ENCODE assay signal across 8 cellular contexts in the genomic region with DNA sequence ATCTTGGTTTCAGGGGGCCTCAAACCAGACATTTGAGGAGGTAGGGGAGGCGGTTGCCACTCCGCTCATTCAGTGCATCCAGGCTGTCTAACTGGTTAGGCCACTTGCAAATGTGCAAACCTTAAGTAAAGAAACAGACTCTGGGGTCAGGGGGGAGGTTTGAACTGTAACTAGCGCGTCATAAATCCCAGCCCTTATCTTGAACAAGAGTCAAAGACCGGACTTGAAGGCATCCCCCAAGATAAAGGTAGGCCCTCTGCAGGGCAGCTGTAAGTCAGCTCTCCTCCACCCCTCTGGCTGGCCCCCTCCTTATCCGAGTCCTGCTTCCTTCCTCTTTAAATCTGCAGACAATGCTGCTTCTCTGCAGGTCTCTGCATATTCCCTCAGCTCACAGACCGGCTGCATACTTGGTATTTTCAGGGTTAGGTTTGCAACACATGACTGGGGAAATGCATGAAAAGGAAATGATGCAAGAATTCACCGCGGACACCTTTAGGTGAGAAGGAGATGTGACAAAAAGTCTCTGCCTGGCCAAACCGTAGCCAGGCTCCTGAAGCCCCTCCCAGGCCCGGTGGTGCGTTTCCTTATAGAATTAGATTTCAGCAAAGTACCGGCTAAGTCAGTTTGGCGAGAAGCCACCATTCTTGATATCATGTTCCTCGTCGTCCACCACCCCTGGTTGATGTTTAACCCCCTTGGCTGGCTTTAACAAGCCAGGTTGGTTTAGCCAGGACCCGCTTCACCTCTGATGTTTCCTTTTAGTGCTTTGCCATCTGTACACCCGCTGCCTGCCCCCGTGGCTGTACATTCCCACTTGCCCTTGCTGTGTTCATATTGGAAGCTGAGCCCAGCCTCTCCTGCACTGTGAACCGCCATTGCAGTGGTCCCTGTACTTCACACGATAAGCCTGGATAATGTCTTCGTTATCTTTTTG. TPM values are rescaled to one million over a fixed set of nuclear protein-coding genes. Genes with fewer than 3 reads are reported as not detected.
DNase-seq lines count a peak whose midpoint lies in the region; ATAC-seq, FAIRE-seq and TF ChIP-seq lines count a peak whose summit lies in the region.
"Not testable (repeated sequence)": the region's sequence is repeated elsewhere in the genome, so short reads cannot be mapped to it uniquely, and the experiment has no call there.

No MANE protein-coding gene starts in this region.

- not testable (repeated sequence) for H3K4me2 ChIP-seq in IMR-90 (ENCODE audit: low read depth, low read length)

- H3K9me3 ChIP-seq in CD8-positive, alpha-beta memory T cell (ENCODE audit: low read length); IMR-90 (ENCODE audit: control insufficient read depth, insufficient read depth, low read length); lung (ENCODE audit: control insufficient read depth in 2 of 2, insufficient read depth in 1 of 2, low read length in 1 of 2); small intestine (ENCODE audit: control insufficient read depth, low read depth): not testable (repeated sequence)

- not testable (repeated sequence) for H4K91ac ChIP-seq in IMR-90 (ENCODE audit: insufficient read depth, low read depth, low read length)

- peak overlapping the region; percentile 30; the same call in 1 of the 2 replicates for H2BK20ac ChIP-seq in IMR-90 (ENCODE audit: low read depth, low read length)

- not testable (repeated sequence) for FAIRE-seq in small intestine (lab: Jason Lieb, UNC)

- peaks cover 16 to 19% (median 18%) of the 10 kb centered on the region in 3 donors for H3K4me1 Mint-ChIP-seq in CD8-positive, alpha-beta memory T cell
- not testable (repeated sequence) for H3K4me1 Mint-ChIP-seq in activated naive CD4-positive, alpha-beta T cell treated with anti-CD3 and anti-CD28 coated beads for 36 hours (ENCODE audit: low read depth)

- not testable (repeated sequence) for H3K36me3 Mint-ChIP-seq in CD8-positive, alpha-beta memory T cell; activated naive CD4-positive, alpha-beta T cell treated with anti-CD3 and anti-CD28 coated beads for 36 hours (ENCODE audit: low read depth)

- H3K27me3 Mint-ChIP-seq in CD8-positive, alpha-beta memory T cell; activated naive CD4-positive, alpha-beta T cell treated with anti-CD3 and anti-CD28 coated beads for 36 hours (ENCODE audit: low read depth): not testable (repeated sequence)

- not testable (repeated sequence) for H4K20me1 ChIP-seq in IMR-90 (ENCODE audit: insufficient read depth, low read length)

- peaks cover 0 to 14% (median 6%) of the 10 kb centered on the region in 5 donors for H3K9me3 Mint-ChIP-seq in CD8-positive, alpha-beta memory T cell
- not testable (repeated sequence) for H3K9me3 Mint-ChIP-seq in activated naive CD4-positive, alpha-beta T cell treated with anti-CD3 and anti-CD28 coated beads for 36 hours

- not testable (repeated sequence) for H3K36me3 ChIP-seq in CD8-positive, alpha-beta memory T cell (ENCODE audit: insufficient read depth, low read length); IMR-90 (ENCODE audit: control insufficient read depth, insufficient read depth, low read length); lung (ENCODE audit: control insufficient read depth in 2 of 2, insufficient read depth in 2 of 2, low read length in 2 of 2); small intestine (ENCODE audit: control insufficient read depth in 2 of 2, insufficient read depth in 2 of 2, low read length in 2 of 2)

- POLR2A ChIA-PET in CD8-positive, alpha-beta memory T cell (lab: Charles Lee): not testable (repeated sequence)
- POLR2A ChIA-PET in IMR-90 (lab: Charles Lee; ENCODE audit: unreplicated experiment): interaction anchor here (0.7 kb wide), 1 partner anchor 15 kb away, joined by 3 read pairs; no protein-coding TSS in a partner anchor

- H2AK5ac ChIP-seq in IMR-90 (ENCODE audit: low read depth, low read length): not testable (repeated sequence)

- H3K56ac ChIP-seq in IMR-90 (ENCODE audit: extremely low read depth, insufficient read depth, low read length): not testable (repeated sequence)

- TF ChIP-seq CTCF in IMR-90 (conservative IDR thresholded peaks at IDR 0.05; ENCODE audit: low read depth, low read length); lung (IDR thresholded peaks at IDR 0.05; ENCODE audit: control extremely low read depth, extremely low read depth): not testable (repeated sequence)

- not testable (repeated sequence) for H3K79me1 ChIP-seq in IMR-90 (ENCODE audit: low read depth in 1 of 2, low read length in 2 of 2)

- H3K14ac ChIP-seq in IMR-90 (replicated peaks; ENCODE audit: low read depth, low read length): not testable (repeated sequence)

- H4K5ac ChIP-seq in IMR-90 (ENCODE audit: low read depth, low read length): peak overlapping the region; percentile 76; the same call in 1 of the 2 replicates

- not testable (repeated sequence) for H3K23ac ChIP-seq in IMR-90 (ENCODE audit: low read depth, low read length)

- H3K4ac ChIP-seq in IMR-90 (ENCODE audit: low read depth, low read length): 0 out of 2 replicates have a peak overlapping the region, but pooled peaks have one; percentile 4

- peak overlapping the region; percentile 63 for H2AFZ ChIP-seq in IMR-90 (replicated peaks; ENCODE audit: low read length, poor library complexity)

- H3K27ac ChIP-seq in CD8-positive, alpha-beta memory T cell (ENCODE audit: low read depth, low read length); IMR-90 (ENCODE audit: insufficient read depth, low read length): not testable (repeated sequence)
- H3K27ac ChIP-seq in lung (ENCODE audit: low read depth in 1 of 2, low read length in 1 of 2) (peak overlapping the region in 1 of 2 donors; percentile 75), small intestine (ENCODE audit: low read depth in 1 of 2, low read length in 1 of 2) (peak overlapping the region; percentile 67 to 95)

- not testable (repeated sequence) for H2BK120ac ChIP-seq in IMR-90 (ENCODE audit: low read depth, low read length)

- ATAC-seq in GM21381 (IDR thresholded peaks at IDR 0.05; ENCODE audit: unreplicated experiment) (peak; percentile 58), IMR-90 (ENCODE audit: low read depth) (peak; percentile 48), esophagus mucosa (peak; percentile 85), lung (ENCODE audit: insufficient read depth, low FRiP score) (peak; percentile 44)

- not testable (repeated sequence) for H3K9ac ChIP-seq in IMR-90 (ENCODE audit: low read depth, low read length)

- H3K27ac Mint-ChIP-seq in CD8-positive, alpha-beta memory T cell: peak overlapping the region in 7 of 8 donors; percentile 52 to 94 (median 56)
- not testable (repeated sequence) for H3K27ac Mint-ChIP-seq in activated naive CD4-positive, alpha-beta T cell treated with anti-CD3 and anti-CD28 coated beads for 36 hours

- CTCF ChIA-PET in CD8-positive, alpha-beta memory T cell (lab: Charles Lee); IMR-90 (lab: Yijun Ruan, JAX): not testable (repeated sequence)
- CTCF ChIA-PET in activated naive CD4-positive, alpha-beta T cell treated with anti-CD3 and anti-CD28 coated beads for 36 hours (lab: Charles Lee): interaction anchor here (0.6 kb wide), 1 partner anchor 185 kb away, joined by 4 read pairs; no protein-coding TSS in a partner anchor

- TF ChIP-seq RAD21 in IMR-90 (IDR thresholded peaks at IDR 0.05; ENCODE audit: low read length): not testable (repeated sequence)

- H3K4me3 Mint-ChIP-seq in CD8-positive, alpha-beta memory T cell: peak overlapping the region in 6 of 7 donors; percentile 8 to 77 (median 44)
- H3K4me3 Mint-ChIP-seq in activated naive CD4-positive, alpha-beta T cell treated with anti-CD3 and anti-CD28 coated beads for 36 hours: not testable (repeated sequence)

- not testable (repeated sequence) for H3K4me3 ChIP-seq in CD8-positive, alpha-beta memory T cell (ENCODE audit: low read length); IMR-90 (ENCODE audit: insufficient read depth, low read depth, low read length); lung; small intestine (ENCODE audit: low read depth in 1 of 2, low read length in 2 of 2)

- H2AK9ac ChIP-seq in IMR-90 (replicated peaks; ENCODE audit: low read depth, low read length, poor library complexity): not testable (repeated sequence)

- in situ Hi-C loops in IMR-90 (cut with MboI; ENCODE audit: low sequenced_read_pairs): loop anchor here (25.0 kb wide), 1 partner anchor 739 kb away; no protein-coding TSS in a partner anchor

- not testable (repeated sequence) for BruUV-seq in IMR-90 (replicated peaks; lab: Mats Ljungman, UMichigan)

- peak in 3 of 5 donors; percentile 0 to 47 (median 2) for DNase-seq in CD8-positive, alpha-beta memory T cell
- DNase-seq in IMR-90: not testable (repeated sequence)
- DNase-seq in SIG-M5 treated with dmso at 0.1 percent for 504 hours (lab: John Stamatoyannopoulos, UW; ENCODE audit: unreplicated experiment): peak; percentile 37
- DNase-seq in activated naive CD4-positive, alpha-beta T cell treated with anti-CD3 and anti-CD28 coated beads for 36 hours: peak; percentile 10
- DNase-seq in lung (ENCODE audit: low spot score): peak; percentile 71
- peak; percentile 92 for DNase-seq in small intestine

- H3K18ac ChIP-seq in IMR-90 (ENCODE audit: low read depth, low read length): not testable (repeated sequence)

- H3K9me1 ChIP-seq in IMR-90 (ENCODE audit: insufficient read depth, low read length): not testable (repeated sequence)

- H3K4me1 ChIP-seq in CD8-positive, alpha-beta memory T cell (ENCODE audit: insufficient read depth, low read length); IMR-90 (ENCODE audit: control insufficient read depth, insufficient read depth, low read length); lung (ENCODE audit: control insufficient read depth in 2 of 2, insufficient read depth in 2 of 2, low read length in 2 of 2); small intestine (ENCODE audit: control insufficient read depth in 2 of 2, insufficient read depth in 1 of 2, low read depth in 1 of 2, low read length in 1 of 2): not testable (repeated sequence)

- H4K8ac ChIP-seq in IMR-90 (ENCODE audit: low read depth in 2 of 2, low read length in 2 of 2): peak overlapping the region in 1 of 2 experiments; percentile 33; a peak in 1 of 4 replicates

- H2BK15ac ChIP-seq in IMR-90 (ENCODE audit: low read depth, low read length): not testable (repeated sequence)

- H2BK5ac ChIP-seq in IMR-90 (ENCODE audit: low read depth, low read length, poor library complexity, severe bottlenecking): not testable (repeated sequence)

- not testable (repeated sequence) for TF ChIP-seq POLR2A in IMR-90 (IDR thresholded peaks at IDR 0.05; ENCODE audit: low read depth, low read length)

- 20% methylated on average over 8 of the region's 22 CpGs; no CpG with 5 or more reads in 1 of the 2 experiments for WGBS in IMR-90 (ENCODE audit: extremely low coverage in 2 of 2, insufficient read length in 1 of 2), 2 experiments
- WGBS in lung, 2 donors: 13 to 15% methylated on average over 17 to 22 of the region's 22 CpGs
- 4 to 24% (median 16%) methylated on average over 21 to 22 of the region's 22 CpGs for WGBS in small intestine, 3 donors

- dilution Hi-C loops in IMR-90 (cut with HindIII; ENCODE audit: low sequenced_read_pairs, unreplicated experiment): not testable (repeated sequence)

- intact Hi-C loops in IMR-90 (cut with micrococcal nuclease); activated naive CD4-positive, alpha-beta T cell treated with anti-CD3 and anti-CD28 coated beads for 36 hours (cut with micrococcal nuclease): not testable (repeated sequence)

- not testable (repeated sequence) for H3K27me3 ChIP-seq in CD8-positive, alpha-beta memory T cell (ENCODE audit: insufficient read depth, low read length, poor library complexity, severe bottlenecking); IMR-90 (ENCODE audit: control insufficient read depth, insufficient read depth, low read length); lung (ENCODE audit: control insufficient read depth, insufficient read depth); small intestine (ENCODE audit: control insufficient read depth in 2 of 2, insufficient read depth in 2 of 2, low read length in 2 of 2)

RNA-seq across cellular contexts. Expression of gene ARSD, which starts 31.2 kb away (rescaled TPM):
- total RNA-seq in CD8-positive, alpha-beta memory T cell: 1 to 10 TPM; 1.6 to 2.2 TPM
- 4.0 TPM for polyA plus RNA-seq in CD8-positive, alpha-beta memory T cell
- total RNA-seq in IMR-90 (2012; rRNA removed) (6.3 and 7.2 TPM in 2 replicates), esophagus mucosa (33.3 TPM), lung (10 to 100 TPM; 42.9 to 55.4 TPM)
- polyA plus RNA-seq in IMR-90 (2012; rRNA removed) (5.1 and 5.2 TPM in 2 replicates), lung (10 to 100 TPM; 10.8 to 25.3 TPM), small intestine (10 to 100 TPM; 12.3 to 16.9 (median 14.1) TPM)
- polyA plus RNA-seq in IMR-90 (2012; cell fraction: cytosol; rRNA removed): 4.7 and 5.1 TPM in 2 replicates
- 5.3 and 10.6 TPM in 2 replicates for polyA plus RNA-seq in IMR-90 (2012; cell fraction: nucleus; rRNA removed; ENCODE audit: low replicate concordance)
- under 1 TPM; 0.47 to 0.50 TPM for total RNA-seq in activated naive CD4-positive, alpha-beta T cell treated with anti-CD3 and anti-CD28 coated beads for 36 hours
